In genomic region chr3:55337641-55338174, GRCh38 we compare ENCODE assay signal across 23 cellular contexts.
"Had no signal": no experiment of that assay in that cellular context is flagged by ENCODE, and none has a peak within 500 bp of the region (broad histone marks: within the 10 kb centered on the region; RNA-seq: fewer than 3 reads in every experiment).

No MANE protein-coding gene starts in this region.

- H3K4me1 ChIP-seq: right lobe of liver had no signal

- H3K27ac Mint-ChIP-seq: activated naive CD4-positive, alpha-beta T cell treated with anti-CD3 and anti-CD28 coated beads, Interleukin-2, amount 50 U/mL, for 24 hours; dendritic cell treated with granulocyte-macrophage colony-stimulating factor and Interleukin-4, amounts not matched to agents 40 ng/mL and 50 ng/mL, for 4 days; natural killer cell treated with Interleukin-12 subunit alpha and Interleukin-12 subunit beta and Interleukin-15 and Interleukin-18, amount 100 ng/mL, for 72 hours; stimulated activated naive B cell treated with anti-CD40 and anti-IgM and Interleukin-4, amounts not matched to agents 10 μg/mL and 1 μg/mL and 100 μg/mL, for 72 hours; type B pancreatic cell had no signal

- H3K4me3 ChIP-seq: right lobe of liver, skin epidermis, thoracic aorta had no signal

- H3K9me3 ChIP-seq: right lobe of liver, thoracic aorta had no signal

- H3K36me3 Mint-ChIP-seq: activated naive CD4-positive, alpha-beta T cell treated with anti-CD3 and anti-CD28 coated beads, Interleukin-2, amount 50 U/mL, for 24 hours; natural killer cell treated with Interleukin-12 subunit alpha and Interleukin-12 subunit beta and Interleukin-15 and Interleukin-18, amount 100 ng/mL, for 72 hours; stimulated activated naive B cell treated with anti-CD40 and anti-IgM and Interleukin-4, amounts not matched to agents 10 μg/mL and 1 μg/mL and 100 μg/mL, for 72 hours had no signal

- H3K27me3 Mint-ChIP-seq: activated naive CD4-positive, alpha-beta T cell treated with anti-CD3 and anti-CD28 coated beads, Interleukin-2, amount 50 U/mL, for 24 hours; dendritic cell treated with granulocyte-macrophage colony-stimulating factor and Interleukin-4, amounts not matched to agents 40 ng/mL and 50 ng/mL, for 4 days; natural killer cell treated with Interleukin-12 subunit alpha and Interleukin-12 subunit beta and Interleukin-15 and Interleukin-18, amount 100 ng/mL, for 72 hours had no signal

- DNase-seq: activated CD4-positive, alpha-beta T cell treated with anti-CD3 and anti-CD28 coated beads for 1 hour; activated CD4-positive, alpha-beta T cell treated with anti-CD3 and anti-CD28 coated beads, Interleukin-2, amount 50 U/mL, for 1 hour; activated gamma-delta T cell treated with Interleukin-2 at 50 U/mL for 16 hours; activated T-cell treated with anti-CD3 and anti-CD28 coated beads, Interleukin-2, amount 50 U/mL, for 1 hour; aorta; brain microvascular endothelial cell; caudate nucleus; effector CD8-positive, alpha-beta T cell; foreskin melanocyte; hippocampal formation; midbrain; right lobe of liver; stimulated activated CD4-positive, alpha-beta T cell treated with anti-CD3 and anti-CD28 coated beads, Interleukin-15, amount 100 ng/mL, for 24 hours; stimulated activated CD8-positive, alpha-beta memory T cell treated with anti-CD3 and anti-CD28 coated beads, Interleukin-4, amount 100 ng/mL, for 48 hours; stimulated activated naive B cell treated with anti-CD40 and anti-IgM and Interleukin-4, amounts not matched to agents 10 μg/mL and 1 μg/mL and 100 μg/mL, for 72 hours; T-helper 1 cell; WERI-Rb-1 had no signal

- H3K36me3 ChIP-seq: brain microvascular endothelial cell, right lobe of liver, thoracic aorta, WERI-Rb-1 had no signal

- H3K4me3 Mint-ChIP-seq: activated naive CD4-positive, alpha-beta T cell treated with anti-CD3 and anti-CD28 coated beads, Interleukin-2, amount 50 U/mL, for 24 hours; dendritic cell treated with granulocyte-macrophage colony-stimulating factor and Interleukin-4, amounts not matched to agents 40 ng/mL and 50 ng/mL, for 4 days; natural killer cell treated with Interleukin-12 subunit alpha and Interleukin-12 subunit beta and Interleukin-15 and Interleukin-18, amount 100 ng/mL, for 72 hours; stimulated activated naive B cell treated with anti-CD40 and anti-IgM and Interleukin-4, amounts not matched to agents 10 μg/mL and 1 μg/mL and 100 μg/mL, for 72 hours; type B pancreatic cell had no signal

- ATAC-seq: natural killer cell treated with Interleukin-12 subunit alpha and Interleukin-12 subunit beta and Interleukin-15 and Interleukin-18, amount 100 ng/mL, for 72 hours; right lobe of liver; stimulated activated naive B cell treated with anti-CD40 and anti-IgM and Interleukin-4, amounts not matched to agents 10 μg/mL and 1 μg/mL and 100 μg/mL, for 72 hours had no signal

- H3K27ac ChIP-seq: brain microvascular endothelial cell, right lobe of liver, skin epidermis, thoracic aorta, WERI-Rb-1 had no signal

- H3K9me3 Mint-ChIP-seq: activated naive CD4-positive, alpha-beta T cell treated with anti-CD3 and anti-CD28 coated beads, Interleukin-2, amount 50 U/mL, for 24 hours; type B pancreatic cell had no signal

- H3K27me3 ChIP-seq: brain microvascular endothelial cell, right lobe of liver had no signal

- H3K4me1 Mint-ChIP-seq: activated naive CD4-positive, alpha-beta T cell treated with anti-CD3 and anti-CD28 coated beads, Interleukin-2, amount 50 U/mL, for 24 hours; stimulated activated naive B cell treated with anti-CD40 and anti-IgM and Interleukin-4, amounts not matched to agents 10 μg/mL and 1 μg/mL and 100 μg/mL, for 72 hours had no signal
